In the genomic region with DNA sequence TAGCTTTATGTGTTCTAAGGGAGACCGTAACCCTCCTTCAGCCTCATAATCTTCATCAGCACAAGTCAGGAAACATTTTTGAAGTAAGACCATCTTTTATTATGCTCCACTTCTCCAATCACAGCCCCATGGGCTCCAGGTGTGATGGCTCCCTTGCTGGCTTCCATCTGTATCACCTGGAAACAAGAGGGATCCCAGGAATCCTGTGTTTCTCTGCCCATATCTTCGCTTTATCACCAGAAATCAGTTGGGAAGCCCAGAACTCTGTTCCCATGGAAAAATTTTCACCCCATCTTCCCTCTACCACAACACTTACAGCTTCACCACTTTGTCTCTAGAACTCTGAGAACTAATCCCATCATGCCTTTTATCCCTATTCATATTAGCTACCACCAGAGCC, we compare ENCODE assay signal across 23 cellular contexts.
"Had no signal": no experiment of that assay in that cellular context is flagged by ENCODE, and none has a peak within 500 bp of the region (broad histone marks: within the 10 kb centered on the region; RNA-seq: fewer than 3 reads in every experiment).

No MANE protein-coding gene starts in this region.

- H3K4me3 ChIP-seq: coronary artery, dorsolateral prefrontal cortex, esophagus squamous epithelium, gastrocnemius medialis, heart right ventricle, left lung, lower lobe of right lung, mucosa of descending colon had no signal

- H3K27ac Mint-ChIP-seq: mesothelial cell of epicardium had no signal

- H3K4me3 Mint-ChIP-seq: mesothelial cell of epicardium; naive B cell; naive thymus-derived CD8-positive, alpha-beta T cell had no signal

- H3K27ac ChIP-seq: coronary artery, dorsolateral prefrontal cortex, epithelial cell of prostate, esophagus squamous epithelium, gastrocnemius medialis, heart right ventricle, left lung, lower lobe of right lung had no signal

- H3K36me3 Mint-ChIP-seq: naive B cell had no signal

- H3K36me3 ChIP-seq: esophagus squamous epithelium, gastrocnemius medialis, left lung, lower lobe of right lung had no signal

- DNase-seq: dermis blood vessel endothelial cell; dorsolateral prefrontal cortex; effector CD4-positive, alpha-beta T cell; effector memory CD4-positive, alpha-beta T cell; erythroblast; esophagus squamous epithelium; foreskin fibroblast; foreskin melanocyte; gastrocnemius medialis; glutamatergic neuron; head of caudate nucleus; heart right ventricle; hippocampal formation; left cardiac atrium; left lung; left ventricle myocardium superior; lower lobe of right lung; naive B cell had no signal

- H3K4me1 ChIP-seq: esophagus squamous epithelium, gastrocnemius medialis, heart right ventricle, left lung, lower lobe of right lung had no signal

- H3K27me3 Mint-ChIP-seq: naive B cell; naive thymus-derived CD8-positive, alpha-beta T cell had no signal

- H3K27me3 ChIP-seq: dorsolateral prefrontal cortex, esophagus squamous epithelium, gastrocnemius medialis, heart right ventricle, left lung had no signal

- H3K9me3 ChIP-seq: esophagus squamous epithelium, gastrocnemius medialis, heart right ventricle, left lung, lower lobe of right lung, mucosa of descending colon had no signal
